8 cellular contexts compared by ENCODE assay signal in genomic region chr16:75110637-75111513, GRCh38. TPM values are rescaled to one million over a fixed set of nuclear protein-coding genes. Genes with fewer than 3 reads are reported as not detected.
DNase-seq lines count a peak whose midpoint lies in the region; ATAC-seq lines count a peak whose summit lies in the region.

No MANE protein-coding gene starts in this region.

- peak overlapping the region in 1 of 2 experiments; percentile 67 for H3K4me3 ChIP-seq in mesenchymal stem cell (ENCODE audit: insufficient read depth in 1 of 2, low read depth in 1 of 2, low read length in 2 of 2)

- H3K36me3 ChIP-seq in mesenchymal stem cell (ENCODE audit: control insufficient read depth in 1 of 2, insufficient read depth in 2 of 2, low read depth in 1 of 2, low read length in 2 of 2), result peaks cover 6 to 33% of the 10 kb centered on the region in 2 experiments

- peaks cover 17% of the 10 kb centered on the region for H3K79me1 ChIP-seq in mesenchymal stem cell (replicated peaks; ENCODE audit: low read length, poor library complexity, severe bottlenecking)

- peak overlapping the region; percentile 44 for H3K27ac ChIP-seq in mesenchymal stem cell (ENCODE audit: low read length, poor library complexity, severe bottlenecking)

- H3K4me3 Mint-ChIP-seq in activated CD8-positive, alpha-beta T cell treated with anti-CD3 and anti-CD28 coated beads, Interleukin-2, amount 10 ng/mL, durations not matched to agents 7 days and 5 days, result peak overlapping the region; percentile 25

- no peak overlapping the region for H2BK120ac ChIP-seq in mesenchymal stem cell (ENCODE audit: low read depth, low read length)

- peak overlapping the region in 1 of 2 experiments; percentile 48 for H2BK12ac ChIP-seq in mesenchymal stem cell (ENCODE audit: low read length in 2 of 2)

- peak overlapping the region; percentile 29 for H2AFZ ChIP-seq in mesenchymal stem cell (ENCODE audit: low read depth, low read length)

- no peaks in the 10 kb centered on the region for H3K36me3 Mint-ChIP-seq in activated CD8-positive, alpha-beta T cell treated with anti-CD3 and anti-CD28 coated beads, Interleukin-2, amount 10 ng/mL, durations not matched to agents 7 days and 5 days (ENCODE audit: low read depth)

- H2AK5ac ChIP-seq in mesenchymal stem cell (ENCODE audit: low read length, severe bottlenecking), result no peak overlapping the region

- peaks cover 0 to 14% of the 10 kb centered on the region in 2 experiments for H3K27me3 ChIP-seq in mesenchymal stem cell (ENCODE audit: control insufficient read depth in 1 of 2, insufficient read depth in 1 of 2, low read length in 2 of 2)

- 30% methylated on average over 28 of the region's 28 CpGs for WGBS in mesenchymal stem cell

- H3K9ac ChIP-seq in mesenchymal stem cell (ENCODE audit: low read length), result peak overlapping the region; percentile 80

- peak overlapping the region; percentile 9 for H3K4me2 ChIP-seq in mesenchymal stem cell (ENCODE audit: low read length, poor library complexity, severe bottlenecking)

- H3K9me3 ChIP-seq in mesenchymal stem cell (ENCODE audit: control insufficient read depth, low read length), result no peaks in the 10 kb centered on the region

- H3K9me3 Mint-ChIP-seq in activated CD8-positive, alpha-beta T cell treated with anti-CD3 and anti-CD28 coated beads, Interleukin-2, amount 10 ng/mL, durations not matched to agents 7 days and 5 days (ENCODE audit: insufficient read depth), result no peaks in the 10 kb centered on the region

- peaks cover 58% of the 10 kb centered on the region for H3K4me1 Mint-ChIP-seq in activated CD8-positive, alpha-beta T cell treated with anti-CD3 and anti-CD28 coated beads, Interleukin-2, amount 10 ng/mL, durations not matched to agents 7 days and 5 days (ENCODE audit: low read depth)

- H3K27ac Mint-ChIP-seq in activated CD8-positive, alpha-beta T cell treated with anti-CD3 and anti-CD28 coated beads, Interleukin-2, amount 10 ng/mL, durations not matched to agents 7 days and 5 days, result peak overlapping the region; percentile 67

- peak overlapping the region in 1 of 2 experiments; percentile 43 for H3K18ac ChIP-seq in mesenchymal stem cell (ENCODE audit: low read depth in 1 of 2, low read length in 2 of 2)

- DNase-seq in CD1c-positive myeloid dendritic cell (ENCODE audit: extremely low spot score) (peak; percentile 92), NCI-H82 (lab: John Stamatoyannopoulos, UW) (peak; percentile 92), mesenchymal stem cell (peak; percentile 89)
- peak; percentile 89 for DNase-seq in activated CD8-positive, alpha-beta T cell treated with anti-CD3 and anti-CD28 coated beads, Interleukin-2, amount 10 ng/mL, durations not matched to agents 7 days and 5 days
- DNase-seq in effector CD8-positive, alpha-beta T cell (lab: John Stamatoyannopoulos, UW), result peak; percentile 65
- DNase-seq in stimulated activated CD8-positive, alpha-beta memory T cell treated with anti-CD3 and anti-CD28 coated beads, Interleukin-12 subunit alpha, Interleukin-12 subunit beta, amount 100 ng/mL, for 24 hours (ENCODE audit: extremely low read depth), result peak; percentile 45

- H4K91ac ChIP-seq in mesenchymal stem cell (ENCODE audit: low read length), result peak overlapping the region; percentile 28

- POLR2A ChIA-PET in activated CD8-positive, alpha-beta T cell treated with anti-CD3 and anti-CD28 coated beads, Interleukin-2, amount 10 ng/mL, durations not matched to agents 7 days and 5 days (lab: Charles Lee), result interaction anchor here (0.6 to 2.4 kb wide), 7 partner anchors 11 to 298 kb away, joined by 3 to 23 read pairs (median 4); partner anchors contain the start of genes WDR59 and ZNRF1

- no peak overlapping the region for H2BK15ac ChIP-seq in mesenchymal stem cell (ENCODE audit: low read depth, poor library complexity, severe bottlenecking)

- H3K23ac ChIP-seq in mesenchymal stem cell (ENCODE audit: low read length in 2 of 2), result no peak overlapping the region

- peaks cover 47% of the 10 kb centered on the region for H3K4me1 ChIP-seq in mesenchymal stem cell (ENCODE audit: control insufficient read depth, insufficient read depth, low read depth, low read length)

- CTCF ChIA-PET in activated CD8-positive, alpha-beta T cell treated with anti-CD3 and anti-CD28 coated beads, Interleukin-2, amount 10 ng/mL, durations not matched to agents 7 days and 5 days (lab: Charles Lee), result interaction anchor here (0.7 to 9.7 kb wide), 42 partner anchors 9 to 443 kb away, joined by 3 to 205 read pairs (median 5); partner anchors contain the start of genes FA2H, MLKL, WDR59 and ZNRF1

- ATAC-seq in GM19438 (IDR thresholded peaks at IDR 0.05; ENCODE audit: low read depth, unreplicated experiment) (peak; percentile 68), HG03571 (IDR thresholded peaks at IDR 0.05; ENCODE audit: unreplicated experiment) (peak; percentile 67)
- ATAC-seq in activated CD8-positive, alpha-beta T cell treated with anti-CD3 and anti-CD28 coated beads, Interleukin-2, amount 10 ng/mL, durations not matched to agents 7 days and 5 days, result peak; percentile 85

- H4K8ac ChIP-seq in mesenchymal stem cell (ENCODE audit: low read length), result peak overlapping the region; percentile 10

- H3K4ac ChIP-seq in mesenchymal stem cell (ENCODE audit: low read depth in 1 of 2, low read length in 2 of 2), result no peak overlapping the region

- H3K14ac ChIP-seq in mesenchymal stem cell (ENCODE audit: low read length in 2 of 2), result no peak overlapping the region

- no peak overlapping the region for H2BK5ac ChIP-seq in mesenchymal stem cell (ENCODE audit: low read depth, low read length, poor library complexity, severe bottlenecking)

- no peaks in the 10 kb centered on the region for H3K27me3 Mint-ChIP-seq in activated CD8-positive, alpha-beta T cell treated with anti-CD3 and anti-CD28 coated beads, Interleukin-2, amount 10 ng/mL, durations not matched to agents 7 days and 5 days (ENCODE audit: low read depth)

RNA-seq across cellular contexts. Expression of gene LDHD, which starts 5.7 kb away (rescaled TPM):
- under 1 TPM in 1 of 2 experiments, not detected in 1; 0.13 TPM for total RNA-seq in activated CD8-positive, alpha-beta T cell treated with anti-CD3 and anti-CD28 coated beads, Interleukin-2, amount 10 ng/mL, durations not matched to agents 7 days and 5 days
- 0.32 TPM for polyA plus RNA-seq in mesenchymal stem cell (2013, experiment 1 of 2)
- 0.21 TPM for polyA plus RNA-seq in mesenchymal stem cell (2013, experiment 2 of 2)

RNA-seq across cellular contexts. Expression of gene ZFP1, which starts 37.4 kb away (rescaled TPM):
- total RNA-seq in activated CD8-positive, alpha-beta T cell treated with anti-CD3 and anti-CD28 coated beads, Interleukin-2, amount 10 ng/mL, durations not matched to agents 7 days and 5 days, result 10 to 100 TPM; 18.3 to 19.5 TPM
- polyA plus RNA-seq in mesenchymal stem cell (2013, experiment 1 of 2), result 9.1 TPM
- 7.8 TPM for polyA plus RNA-seq in mesenchymal stem cell (2013, experiment 2 of 2)
